ENCODE assay signal across 2 cellular contexts in the genomic region with DNA sequence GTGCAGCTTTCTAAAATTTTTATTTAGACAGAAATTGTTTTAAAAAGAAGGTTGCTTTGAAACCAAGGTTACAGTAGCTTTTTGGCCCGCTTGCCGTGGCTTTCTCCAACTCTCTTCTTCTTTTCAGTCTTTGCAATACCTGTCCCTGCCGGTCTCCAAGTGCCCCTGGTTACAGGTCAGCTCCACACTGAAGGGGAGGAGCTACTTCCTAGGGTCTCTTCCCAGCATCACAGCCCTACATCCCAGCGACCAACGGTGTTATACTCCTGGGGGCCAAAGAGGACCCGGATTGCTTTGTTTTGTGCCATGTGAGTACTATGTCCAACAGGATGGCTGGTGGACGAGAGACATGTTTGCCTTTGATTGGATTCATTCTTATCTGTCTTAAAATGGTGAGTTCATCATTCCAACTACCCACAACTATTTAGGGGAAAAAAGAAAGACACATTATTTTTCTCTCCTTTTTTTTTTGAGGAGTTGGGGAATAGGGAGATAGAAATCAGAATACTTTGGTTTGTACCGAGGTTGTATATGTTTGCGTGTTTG.
TF ChIP-seq lines count a peak whose summit lies in the region.

A gene with protein sequence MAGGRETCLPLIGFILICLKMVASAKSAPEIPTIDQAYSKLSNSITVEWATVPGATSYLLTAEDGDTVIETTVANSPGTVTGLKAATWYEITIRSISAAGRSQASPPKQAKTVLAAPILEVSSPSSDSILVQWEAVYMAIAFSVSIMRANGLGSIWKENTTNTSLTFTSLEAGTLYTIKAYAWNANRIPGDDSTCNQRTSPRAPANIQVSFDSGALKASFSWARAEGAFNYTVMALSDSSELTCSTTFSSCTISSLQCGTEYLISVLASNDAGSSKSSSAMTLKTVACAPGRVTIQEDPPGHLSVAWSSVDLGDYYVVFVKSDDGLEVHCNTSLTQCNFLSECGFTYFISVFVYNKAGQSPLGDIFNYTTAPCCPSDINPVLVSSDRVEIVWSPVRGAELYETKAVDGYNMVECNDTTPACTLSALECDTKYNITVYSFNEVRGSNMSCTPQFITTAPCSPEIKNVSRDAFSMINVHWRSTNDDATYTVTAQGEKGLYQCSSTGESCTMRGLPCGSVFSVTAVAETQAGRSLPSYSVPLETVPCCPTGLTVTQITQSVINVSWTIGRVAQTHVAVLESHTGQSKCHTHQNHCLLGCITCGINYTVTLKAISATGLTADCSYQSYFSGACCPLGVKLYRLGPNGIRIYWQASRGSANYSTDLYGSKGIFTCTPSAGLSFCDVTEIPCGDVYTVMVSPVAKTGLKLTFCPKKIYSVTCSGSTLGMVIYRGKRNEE (plus strand): TSS at position 304 of the 546 bp plus-strand sequence. CDS start 26 bp downstream, at position 330.

TF ChIP-seq in GM23338, 12 proteins besides CTCF, POLR2A, EP300 and RAD21:
- TF ChIP-seq EZH2phosphoT487 (IDR thresholded peaks at IDR 0.05; ENCODE audit: unreplicated experiment), result no peak
- TF ChIP-seq CREB1 (CRISPR knock-in tag; IDR thresholded peaks at IDR 0.05; ENCODE audit: low read depth), result no peak

TF ChIP-seq in H1, 55 proteins besides CTCF, POLR2A, EP300 and RAD21:
- TF ChIP-seq HDAC6 (IDR thresholded peaks at IDR 0.05; ENCODE audit: low read depth, low read length) (no peak), KDM5A (IDR thresholded peaks at IDR 0.05; ENCODE audit: low read length) (no peak)
